ENCODE assay signal across 8 cellular contexts in the genomic region with DNA sequence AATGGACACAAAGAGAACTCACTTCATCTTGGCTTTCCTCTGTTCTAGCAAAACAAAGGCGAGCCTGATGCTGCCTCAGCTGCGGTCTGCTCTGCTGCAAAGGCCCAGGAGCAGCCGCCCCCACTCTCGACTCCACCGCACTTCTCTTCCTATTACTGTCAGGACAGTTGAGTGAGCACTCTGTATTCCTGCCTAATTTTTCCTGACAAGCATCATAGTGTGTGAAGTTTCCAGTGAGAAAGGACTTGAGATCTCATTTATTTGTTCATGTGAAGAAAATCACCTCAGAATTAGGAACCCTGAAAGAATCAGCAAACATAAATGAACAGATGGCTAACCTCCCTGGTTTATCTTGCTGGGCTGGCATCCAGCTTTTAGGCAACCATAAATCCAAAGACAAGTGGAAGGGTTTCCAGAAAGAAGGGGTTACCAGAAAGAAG. TPM values are rescaled to one million over a fixed set of nuclear protein-coding genes. Genes with fewer than 3 reads are reported as not detected.
DNase-seq lines count a peak whose midpoint lies in the region; ATAC-seq and TF ChIP-seq lines count a peak whose summit lies in the region.

No MANE protein-coding gene starts in this region.

- no peaks in the 10 kb centered on the region for H3K27me3 ChIP-seq in cardiac muscle cell

- DNase-seq in C1 segment of cervical spinal cord (lab: John Stamatoyannopoulos, UW), result peak in 12 of 14 donors; percentile 40 to 87 (median 62)
- peak; percentile 73 to 91 for DNase-seq in NCI-H187 (lab: John Stamatoyannopoulos, UW)
- peak; percentile 30 to 50 for DNase-seq in activated T-cell treated with anti-CD3 and anti-CD28 coated beads, Interleukin-2, amount 50 U/mL, for 48 hours
- DNase-seq in cardiac muscle cell (ENCODE audit: low read depth in 1 of 2, low spot score in 1 of 2), result peak in 1 of 2 donors; percentile 79
- DNase-seq in retinal pigment epithelial cell (ENCODE audit: low read depth), result peak; percentile 74
- DNase-seq in HuH-7.5 (ENCODE audit: low spot score), result no peak
- no peak for DNase-seq in activated gamma-delta T cell treated with Interleukin-2 at 50 U/mL for 16 hours

- ATAC-seq in GM21390 (IDR thresholded peaks at IDR 0.05; ENCODE audit: unreplicated experiment), result peak; percentile 19

- TF ChIP-seq CTCF in cardiac muscle cell (IDR thresholded peaks at IDR 0.05; ENCODE audit: low read depth, low read length) (no peak), retinal pigment epithelial cell (conservative IDR thresholded peaks at IDR 0.05; ENCODE audit: low read depth, low read length) (no peak)

- no peaks in the 10 kb centered on the region for H3K9me3 ChIP-seq in cardiac muscle cell (ENCODE audit: low read depth)

- peaks cover 30% of the 10 kb centered on the region for H3K4me1 ChIP-seq in cardiac muscle cell (ENCODE audit: low read depth)

- peak overlapping the region; percentile 79 for H3K27ac ChIP-seq in cardiac muscle cell

- H3K4me3 ChIP-seq in cardiac muscle cell (no peak overlapping the region), retinal pigment epithelial cell (ENCODE audit: low read length) (no peak overlapping the region)

- H3K36me3 ChIP-seq in cardiac muscle cell, result peaks cover 4% of the 10 kb centered on the region

RNA-seq across cellular contexts. Expression of gene SCARB2, which starts 15.6 kb away (rescaled TPM):
- 54.4 and 78.6 TPM in 2 replicates for total RNA-seq in cardiac muscle cell
- 40.5 and 71.2 TPM in 2 replicates for polyA plus RNA-seq in cardiac muscle cell

RNA-seq across cellular contexts. Expression of gene NUP54, which starts 49.8 kb away (rescaled TPM):
- total RNA-seq in cardiac muscle cell, result 22.0 and 22.9 TPM in 2 replicates
- 31.6 and 40.4 TPM in 2 replicates for polyA plus RNA-seq in cardiac muscle cell

RNA-seq across cellular contexts. Expression of gene FAM47E, which starts 53.5 kb away (rescaled TPM):
- total RNA-seq in cardiac muscle cell, result 1.6 and 2.4 TPM in 2 replicates
- 2.1 and 7.4 TPM in 2 replicates for polyA plus RNA-seq in cardiac muscle cell

Comparison
In these comparisons a context has a peak if more than half of its experiments do, and no peak if none do; other contexts are left out.
1. DNase-seq: peak in C1 segment of cervical spinal cord (12 of 14), NCI-H187 (2 of 2), activated T-cell treated with anti-CD3 and anti-CD28 coated beads, Interleukin-2, amount 50 U/mL, for 48 hours (2 of 2) and retinal pigment epithelial cell (single experiment); none in HuH-7.5 (single experiment) and activated gamma-delta T cell treated with Interleukin-2 at 50 U/mL for 16 hours (single experiment).